19 cellular contexts compared by ENCODE assay signal in the genomic region with DNA sequence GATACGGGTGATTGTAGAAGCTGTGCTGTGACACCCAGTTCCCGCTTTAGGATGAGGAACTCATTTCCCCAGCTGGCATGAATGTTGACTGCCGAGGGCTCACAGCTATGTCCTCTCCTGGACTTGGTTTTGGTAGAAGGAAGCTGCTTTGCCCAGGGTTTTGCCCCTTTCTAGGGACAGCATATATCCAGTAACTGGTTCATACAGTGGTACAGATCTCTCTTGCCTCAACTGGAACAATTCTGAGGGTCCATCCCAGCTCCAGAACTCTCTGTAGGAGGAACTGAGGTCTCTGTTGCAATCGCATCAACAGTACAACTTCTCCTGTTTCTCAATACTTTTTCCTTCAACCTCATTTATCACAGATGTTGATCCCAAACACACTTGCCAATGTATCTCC. TPM values are rescaled to one million over a fixed set of nuclear protein-coding genes. Genes with fewer than 3 reads are reported as not detected.
DNase-seq lines count a peak whose midpoint lies in the region; ATAC-seq and TF ChIP-seq lines count a peak whose summit lies in the region.
"Had no signal": no experiment of that assay in that cellular context is flagged by ENCODE, and none has a peak within 500 bp of the region (broad histone marks: within the 10 kb centered on the region; RNA-seq: fewer than 3 reads in every experiment).

No MANE protein-coding gene starts in this region.

- no peaks in the 10 kb centered on the region for H3K9me3 ChIP-seq in mucosa of descending colon
- H3K9me3 ChIP-seq: ovary, SK-N-SH had no signal

- no peaks in the 10 kb centered on the region for H3K9me3 Mint-ChIP-seq in T-cell
- H3K9me3 Mint-ChIP-seq: activated naive CD8-positive, alpha-beta T cell treated with anti-CD3 and anti-CD28 coated beads, Interleukin-2, amount 50 U/mL, for 24 hours; activated T-helper 17 cell treated with anti-CD3 and anti-CD28 coated beads, Interleukin-2, amount 50 U/mL, for 72 hours had no signal

- POLR2A ChIA-PET in T-cell (lab: Charles Lee): no interaction called here

- DNase-seq in GDM1 (lab: John Stamatoyannopoulos, UW) (peak; percentile 27), NOMO-1 treated with dmso at 0.1 percent for 144 hours (lab: John Stamatoyannopoulos, UW; ENCODE audit: unreplicated experiment) (peak; percentile 79), fibroblast of peridontal ligament (ENCODE audit: extremely low read depth) (peak; percentile 38), mucosa of descending colon (no peak), GM03348 (ENCODE audit: low spot score) (no peak), HUDEP-2 (lab: John Stamatoyannopoulos, UW; ENCODE audit: unreplicated experiment in 76 of 76) (no peak), T-cell (no peak), NCI-H345 (lab: John Stamatoyannopoulos, UW) (no peak)
- DNase-seq: activated naive CD8-positive, alpha-beta T cell treated with anti-CD3 and anti-CD28 coated beads, Interleukin-2, amount 50 U/mL, for 24 hours; dorsolateral prefrontal cortex; erythroblast; MM.1S; NCI-H2081 treated with DMSO at 0.1 percent for 48 hours; NCI-H524; ovary; SK-N-SH; stimulated activated CD4-positive, alpha-beta T cell treated with anti-CD3 and anti-CD28 coated beads, Interleukin-4, amount 100 ng/mL, for 24 hours had no signal

- ATAC-seq in mucosa of descending colon: peak; percentile 31
- ATAC-seq in T-cell (replicated peaks in 1 of 4): no peak
- ATAC-seq: activated naive CD8-positive, alpha-beta T cell treated with anti-CD3 and anti-CD28 coated beads, Interleukin-2, amount 50 U/mL, for 24 hours; activated T-helper 17 cell treated with anti-CD3 and anti-CD28 coated beads, Interleukin-2, amount 50 U/mL, for 72 hours; GM12878 had no signal

- H3K36me3 Mint-ChIP-seq in T-cell: no peaks in the 10 kb centered on the region

- TF ChIP-seq CTCF in mucosa of descending colon (IDR thresholded peaks at IDR 0.05): no peak

- intact Hi-C loops in mucosa of descending colon (cut with DNase I, micrococcal nuclease): no loop called here

- H3K4me1 ChIP-seq in mucosa of descending colon (ENCODE audit: low read depth): no peaks in the 10 kb centered on the region

- H3K4me3 ChIP-seq in mucosa of descending colon: no peak overlapping the region
- H3K4me3 ChIP-seq: dorsolateral prefrontal cortex, GM12878, ovary had no signal

- CTCF ChIA-PET in T-cell (lab: Charles Lee): interaction anchor here in 1 of 2 donors (0.6 kb wide), 1 partner anchor 591 kb away, joined by 3 read pairs; no protein-coding TSS in a partner anchor

- H3K36me3 ChIP-seq in mucosa of descending colon (ENCODE audit: low read depth): no peaks in the 10 kb centered on the region
- H3K36me3 ChIP-seq: ovary had no signal

- H3K27me3 Mint-ChIP-seq in T-cell: peaks cover 0 to 3% of the 10 kb centered on the region in 2 donors

- peaks cover 6 to 14% (median 8%) of the 10 kb centered on the region in 3 donors for H3K4me1 Mint-ChIP-seq in T-cell
- H3K4me1 Mint-ChIP-seq: activated T-helper 17 cell treated with anti-CD3 and anti-CD28 coated beads, Interleukin-2, amount 50 U/mL, for 72 hours had no signal

- H3K27ac Mint-ChIP-seq in T-cell: no peak overlapping the region
- H3K27ac Mint-ChIP-seq: activated naive CD8-positive, alpha-beta T cell treated with anti-CD3 and anti-CD28 coated beads, Interleukin-2, amount 50 U/mL, for 24 hours; activated T-helper 17 cell treated with anti-CD3 and anti-CD28 coated beads, Interleukin-2, amount 50 U/mL, for 72 hours had no signal

- no peak overlapping the region for H3K4me3 Mint-ChIP-seq in T-cell
- H3K4me3 Mint-ChIP-seq: activated naive CD8-positive, alpha-beta T cell treated with anti-CD3 and anti-CD28 coated beads, Interleukin-2, amount 50 U/mL, for 24 hours; activated T-helper 17 cell treated with anti-CD3 and anti-CD28 coated beads, Interleukin-2, amount 50 U/mL, for 72 hours had no signal

RNA-seq across cellular contexts. Expression of a gene that starts 54.5 kb away (rescaled TPM):
- 100 to 1,000 TPM; 107 to 132 (median 126) TPM for total RNA-seq in mucosa of descending colon
- 10 to 100 TPM; 18.1 to 46.5 (median 23.5) TPM for total RNA-seq in T-cell

Comparison
In these comparisons a context has a peak if more than half of its experiments do, and no peak if none do; other contexts are left out.
1. DNase-seq: peak in GDM1 (single experiment), NOMO-1 treated with dmso at 0.1 percent for 144 hours (single experiment) and fibroblast of peridontal ligament (single experiment); none in mucosa of descending colon (0 of 3), GM03348 (single experiment), HUDEP-2 (0 of 76), T-cell (0 of 34) and NCI-H345 (single experiment).